Comparison of ENCODE assay signal across 20 cellular contexts in genomic region chr11:586376-587316, GRCh38. TPM values are rescaled to one million over a fixed set of nuclear protein-coding genes. Genes with fewer than 3 reads are reported as not detected.
A peak's percentile ranks its signal among the peaks of the same experiment; 100 is the strongest.
DNase-seq lines count a peak whose midpoint lies in the region; ATAC-seq and TF ChIP-seq lines count a peak whose summit lies in the region.
"Had no signal": no experiment of that assay in that cellular context is flagged by ENCODE, and none has a peak within 500 bp of the region (broad histone marks: within the 10 kb centered on the region; RNA-seq: fewer than 3 reads in every experiment).

No MANE protein-coding gene starts in this region.

- POLR2A ChIA-PET in activated CD4-positive, alpha-beta memory T cell treated with anti-CD3 and anti-CD28 coated beads for 36 hours (lab: Charles Lee), result interaction anchor here (1.5 to 2.0 kb wide), 2 partner anchors 11 to 18 kb away, joined by 3 to 6 read pairs; no protein-coding TSS in a partner anchor

- H3K27me3 ChIP-seq in effector memory CD4-positive, alpha-beta T cell (replicated peaks; ENCODE audit: control insufficient read depth, insufficient read depth, low read length, poor library complexity, severe bottlenecking), result no peaks in the 10 kb centered on the region
- no peaks in the 10 kb centered on the region for H3K27me3 ChIP-seq in upper lobe of right lung
- H3K27me3 ChIP-seq: brain microvascular endothelial cell, MG63 had no signal

- H3K4me3 ChIP-seq in effector memory CD4-positive, alpha-beta T cell (ENCODE audit: insufficient read depth, low read depth, low read length, poor library complexity, severe bottlenecking), result no peak overlapping the region
- H3K4me3 ChIP-seq in upper lobe of right lung, result no peak overlapping the region
- H3K4me3 ChIP-seq: MG63 had no signal

- peak overlapping the region; percentile 59 for H3K27ac Mint-ChIP-seq in activated naive CD4-positive, alpha-beta T cell treated with anti-CD3 and anti-CD28 coated beads, Interleukin-2, amount 50 U/mL, for 24 hours
- peak overlapping the region; percentile 97 for H3K27ac Mint-ChIP-seq in activated CD4-positive, alpha-beta memory T cell treated with anti-CD3 and anti-CD28 coated beads for 36 hours

- no peaks in the 10 kb centered on the region for H3K27me3 Mint-ChIP-seq in activated naive CD4-positive, alpha-beta T cell treated with anti-CD3 and anti-CD28 coated beads, Interleukin-2, amount 50 U/mL, for 24 hours
- H3K27me3 Mint-ChIP-seq in activated CD4-positive, alpha-beta memory T cell treated with anti-CD3 and anti-CD28 coated beads for 36 hours, result no peaks in the 10 kb centered on the region

- H3K9me3 ChIP-seq in effector memory CD4-positive, alpha-beta T cell (ENCODE audit: control insufficient read depth, low read length), result no peaks in the 10 kb centered on the region
- H3K9me3 ChIP-seq in upper lobe of right lung, result no peaks in the 10 kb centered on the region
- H3K9me3 ChIP-seq: MG63 had no signal

- H3K27ac ChIP-seq in effector memory CD4-positive, alpha-beta T cell (ENCODE audit: insufficient read depth, low read length, poor library complexity, severe bottlenecking), result peak overlapping the region; percentile 23
- no peak overlapping the region for H3K27ac ChIP-seq in upper lobe of right lung

- peak; percentile 6 for ATAC-seq in upper lobe of right lung
- ATAC-seq in GM18867 (IDR thresholded peaks at IDR 0.05; ENCODE audit: unreplicated experiment), result no peak
- ATAC-seq in HG02938 (IDR thresholded peaks at IDR 0.05; ENCODE audit: unreplicated experiment), result no peak
- ATAC-seq: right cardiac atrium had no signal

- intact Hi-C loops in activated CD4-positive, alpha-beta memory T cell treated with anti-CD3 and anti-CD28 coated beads for 36 hours (cut with micrococcal nuclease), result no loop called here
- intact Hi-C loops in upper lobe of right lung (cut with DNase I), result no loop called here

- peaks cover 63% of the 10 kb centered on the region for H3K36me3 ChIP-seq in effector memory CD4-positive, alpha-beta T cell (ENCODE audit: control insufficient read depth, insufficient read depth, low read length)
- H3K36me3 ChIP-seq in upper lobe of right lung, result peaks cover 81% of the 10 kb centered on the region

- TF ChIP-seq CTCF in upper lobe of right lung (IDR thresholded peaks at IDR 0.05), result no peak

- H3K9me3 Mint-ChIP-seq in activated naive CD4-positive, alpha-beta T cell treated with anti-CD3 and anti-CD28 coated beads, Interleukin-2, amount 50 U/mL, for 24 hours, result no peaks in the 10 kb centered on the region
- H3K9me3 Mint-ChIP-seq in activated CD4-positive, alpha-beta memory T cell treated with anti-CD3 and anti-CD28 coated beads for 36 hours, result no peaks in the 10 kb centered on the region
- H3K9me3 Mint-ChIP-seq: HFFc6 had no signal

- DNase-seq in activated naive CD4-positive, alpha-beta T cell treated with anti-CD3 and anti-CD28 coated beads, Interleukin-2, amount 50 U/mL, for 16 hours, result no peak
- no peak for DNase-seq in activated CD4-positive, alpha-beta memory T cell treated with anti-CD3 and anti-CD28 coated beads for 36 hours
- no peak for DNase-seq in effector memory CD4-positive, alpha-beta T cell
- DNase-seq in upper lobe of right lung, result no peak
- DNase-seq in stimulated activated CD4-positive, alpha-beta T cell treated with anti-CD3 and anti-CD28 coated beads, Interleukin-15, amount 100 ng/mL, for 24 hours, result no peak
- DNase-seq: activated effector memory CD4-positive, alpha-beta T cell treated with Interleukin-2 at 50 U/mL for 16 hours; brain microvascular endothelial cell; HFFc6; MG63; NCI-H1930; NCI-H446 treated with DMSO at 0.1 percent for 48 hours; occipital lobe; Right ventricle myocardium superior; stimulated activated CD4-positive, alpha-beta T cell treated with anti-CD3 and anti-CD28 coated beads, Interleukin-1b, Interleukin-23, amount 100 ng/mL, for 48 hours; T-helper 9 cell had no signal

- H3K4me1 Mint-ChIP-seq in activated naive CD4-positive, alpha-beta T cell treated with anti-CD3 and anti-CD28 coated beads, Interleukin-2, amount 50 U/mL, for 24 hours, result peaks cover 32% of the 10 kb centered on the region
- H3K4me1 Mint-ChIP-seq in activated CD4-positive, alpha-beta memory T cell treated with anti-CD3 and anti-CD28 coated beads for 36 hours (ENCODE audit: low read depth), result peaks cover 18% of the 10 kb centered on the region

- H3K4me3 Mint-ChIP-seq in activated naive CD4-positive, alpha-beta T cell treated with anti-CD3 and anti-CD28 coated beads, Interleukin-2, amount 50 U/mL, for 24 hours, result peak overlapping the region; percentile 19
- H3K4me3 Mint-ChIP-seq in activated CD4-positive, alpha-beta memory T cell treated with anti-CD3 and anti-CD28 coated beads for 36 hours, result no peak overlapping the region
- H3K4me3 Mint-ChIP-seq: HFFc6 had no signal

- CTCF ChIA-PET in activated CD4-positive, alpha-beta memory T cell treated with anti-CD3 and anti-CD28 coated beads for 36 hours (lab: Charles Lee), result no interaction called here

- H3K36me3 Mint-ChIP-seq in activated naive CD4-positive, alpha-beta T cell treated with anti-CD3 and anti-CD28 coated beads, Interleukin-2, amount 50 U/mL, for 24 hours, result peaks cover 14% of the 10 kb centered on the region
- peaks cover 33% of the 10 kb centered on the region for H3K36me3 Mint-ChIP-seq in activated CD4-positive, alpha-beta memory T cell treated with anti-CD3 and anti-CD28 coated beads for 36 hours

- peaks cover 15% of the 10 kb centered on the region for H3K4me1 ChIP-seq in effector memory CD4-positive, alpha-beta T cell (ENCODE audit: control insufficient read depth, insufficient read depth, low read length, poor library complexity, severe bottlenecking)
- no peaks in the 10 kb centered on the region for H3K4me1 ChIP-seq in upper lobe of right lung

RNA-seq across cellular contexts. Expression of gene PHRF1, which starts 10.4 kb away (rescaled TPM):
- 10 to 100 TPM; 32.4 to 33.5 TPM for total RNA-seq in activated CD4-positive, alpha-beta memory T cell treated with anti-CD3 and anti-CD28 coated beads for 36 hours
- 31.0 TPM for total RNA-seq in upper lobe of right lung

RNA-seq across cellular contexts. Expression of gene RASSF7, which starts 25.9 kb away (rescaled TPM):
- total RNA-seq in activated CD4-positive, alpha-beta memory T cell treated with anti-CD3 and anti-CD28 coated beads for 36 hours, result 10 to 100 TPM; 18.8 to 21.9 TPM
- total RNA-seq in upper lobe of right lung, result 76.7 TPM

RNA-seq across cellular contexts. Expression of gene LMNTD2, which starts 26.1 kb away (rescaled TPM):
- 1 to 10 TPM; 3.1 to 3.9 TPM for total RNA-seq in activated CD4-positive, alpha-beta memory T cell treated with anti-CD3 and anti-CD28 coated beads for 36 hours
- 5.9 TPM for total RNA-seq in upper lobe of right lung

RNA-seq across cellular contexts. Expression of gene IRF7, which starts 29.1 kb away (rescaled TPM):
- total RNA-seq in activated CD4-positive, alpha-beta memory T cell treated with anti-CD3 and anti-CD28 coated beads for 36 hours, result 10 to 100 TPM; 79.9 to 80.7 TPM
- 56.2 TPM for total RNA-seq in upper lobe of right lung

RNA-seq across cellular contexts. Expression of gene CDHR5, which starts 38.1 kb away (rescaled TPM):
- not detected for total RNA-seq in activated CD4-positive, alpha-beta memory T cell treated with anti-CD3 and anti-CD28 coated beads for 36 hours
- not detected for total RNA-seq in upper lobe of right lung
- total RNA-seq: HFFc6, occipital lobe, right cardiac atrium, Right ventricle myocardium superior, subcutaneous adipose tissue had no signal
